ENCODE assay signal across 8 cellular contexts in the genomic region with DNA sequence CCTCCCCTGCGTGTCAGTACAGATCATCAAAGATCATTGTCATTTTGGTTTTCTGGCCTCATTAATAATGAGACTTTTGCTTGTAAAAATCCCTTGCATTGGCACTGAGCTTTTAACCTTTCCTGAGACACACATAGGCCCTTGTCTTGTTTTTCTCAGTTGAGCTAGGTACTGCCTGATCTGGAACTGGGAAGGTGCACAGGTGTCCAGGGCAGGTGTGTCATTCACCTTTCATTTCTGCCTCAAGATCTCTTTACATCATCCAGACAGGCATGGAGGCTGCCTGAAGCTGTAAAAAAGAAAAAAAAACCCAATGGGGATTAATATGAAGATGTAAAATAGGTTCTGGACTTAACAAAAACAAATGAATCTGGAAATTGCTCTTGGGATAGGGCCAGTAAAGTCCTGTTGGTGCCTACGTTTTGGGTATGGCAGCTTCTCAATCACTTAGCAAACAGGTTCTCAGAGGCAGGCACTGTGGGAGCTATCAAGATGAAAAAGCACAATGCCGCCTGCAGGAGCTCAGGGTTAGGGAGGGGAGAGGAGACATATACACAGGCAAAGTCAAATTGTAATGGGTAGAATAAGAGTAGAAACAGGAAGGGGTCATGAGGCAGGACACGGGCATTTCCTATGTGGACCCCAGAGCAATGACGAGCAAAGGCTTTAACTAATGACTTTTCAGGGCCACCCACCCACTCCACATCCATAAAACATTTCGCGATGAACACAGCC. TPM values are rescaled to one million over a fixed set of nuclear protein-coding genes. Genes with fewer than 3 reads are reported as not detected.
DNase-seq lines count a peak whose midpoint lies in the region; TF ChIP-seq lines count a peak whose summit lies in the region.

No MANE protein-coding gene starts in this region.

- H3K27ac Mint-ChIP-seq in progenitor cell of endocrine pancreas: no peak overlapping the region

- peaks cover 8% of the 10 kb centered on the region for H3K4me1 Mint-ChIP-seq in progenitor cell of endocrine pancreas (ENCODE audit: low read depth)

- H4K20me1 ChIP-seq in DOHH2 (ENCODE audit: control insufficient read depth, insufficient read depth, low read depth, low read length) (no peaks in the 10 kb centered on the region), OCI-LY1 (ENCODE audit: insufficient read depth, low read length) (no peaks in the 10 kb centered on the region)

- H3K9ac ChIP-seq in OCI-LY1 (ENCODE audit: low read length): peak overlapping the region; percentile 57; the same call in 1 of the 2 replicates

- TF ChIP-seq CTCF in DOHH2 (IDR thresholded peaks at IDR 0.05; ENCODE audit: low read depth, low read length, poor library complexity, severe bottlenecking) (no peak), OCI-LY1 (IDR thresholded peaks at IDR 0.05; ENCODE audit: low read length) (no peak), progenitor cell of endocrine pancreas (IDR thresholded peaks at IDR 0.05; ENCODE audit: unreplicated experiment) (no peak)

- H3K36me3 Mint-ChIP-seq in progenitor cell of endocrine pancreas (ENCODE audit: insufficient read depth): no peaks in the 10 kb centered on the region

- H3K36me3 ChIP-seq in DOHH2 (ENCODE audit: control insufficient read depth, low read length) (no peaks in the 10 kb centered on the region), OCI-LY1 (ENCODE audit: insufficient read depth, low read length) (no peaks in the 10 kb centered on the region)

- H3K27ac ChIP-seq in DOHH2 (ENCODE audit: low read depth, low read length) (no peak overlapping the region), OCI-LY1 (ENCODE audit: low read depth, low read length, poor library complexity, severe bottlenecking) (no peak overlapping the region), epithelial cell of prostate (peak overlapping the region; percentile 16)

- H3K27me3 ChIP-seq in DOHH2 (ENCODE audit: control insufficient read depth, low read length) (no peaks in the 10 kb centered on the region), OCI-LY1 (ENCODE audit: insufficient read depth, low read length) (peaks cover 16% of the 10 kb centered on the region; the same call in 1 of the 2 replicates)

- peaks cover 33% of the 10 kb centered on the region for H3K4me1 ChIP-seq in DOHH2 (ENCODE audit: control insufficient read depth, low read length)
- peaks cover 22% of the 10 kb centered on the region for H3K4me1 ChIP-seq in OCI-LY1 (ENCODE audit: insufficient read depth, low read length, severe bottlenecking)

- H2AFZ ChIP-seq in OCI-LY1 (ENCODE audit: low read length): no peak overlapping the region

- H3K27me3 Mint-ChIP-seq in progenitor cell of endocrine pancreas: peaks cover 79% of the 10 kb centered on the region

- peak overlapping the region; percentile 97 for H3K4me2 ChIP-seq in DOHH2 (ENCODE audit: low read length)
- peak overlapping the region; percentile 83 for H3K4me2 ChIP-seq in OCI-LY1 (ENCODE audit: low read length)

- no peaks in the 10 kb centered on the region for H3K9me3 ChIP-seq in DOHH2 (ENCODE audit: control insufficient read depth, insufficient read depth, low read length)
- H3K9me3 ChIP-seq in OCI-LY1 (ENCODE audit: low read length): no peaks in the 10 kb centered on the region

- H3K4me3 ChIP-seq in DOHH2 (ENCODE audit: low read length): peak overlapping the region; percentile 82
- peak overlapping the region; percentile 66 for H3K4me3 ChIP-seq in OCI-LY1 (ENCODE audit: low read depth, low read length, poor library complexity, severe bottlenecking)

- H3F3A ChIP-seq in DOHH2 (ENCODE audit: control insufficient read depth, insufficient read depth) (peaks cover 6% of the 10 kb centered on the region), OCI-LY1 (ENCODE audit: insufficient read depth, low read length) (no peaks in the 10 kb centered on the region)

- 0 out of 2 replicates have a peak, but pooled peaks cover 4% of the 10 kb centered on the region for H3K79me2 ChIP-seq in DOHH2 (ENCODE audit: control insufficient read depth, low read length)
- no peaks in the 10 kb centered on the region for H3K79me2 ChIP-seq in OCI-LY1 (ENCODE audit: insufficient read depth, low read length)

- H3K9me2 ChIP-seq in DOHH2 (replicated peaks; ENCODE audit: control insufficient read depth, low read length) (no peaks in the 10 kb centered on the region), OCI-LY1 (ENCODE audit: low read depth, low read length) (no peaks in the 10 kb centered on the region)

- DNase-seq in epithelial cell of prostate (ENCODE audit: low read depth, low spot score) (no peak), progenitor cell of endocrine pancreas (ENCODE audit: low spot score, unreplicated experiment) (no peak), NCI-H2081 (lab: John Stamatoyannopoulos, UW) (no peak), NCI-H187 (lab: John Stamatoyannopoulos, UW) (no peak), D341Med (ENCODE audit: low spot score) (no peak), iPS-NIHi11 (ENCODE audit: low spot score) (no peak)

- no peaks in the 10 kb centered on the region for H3K9me3 Mint-ChIP-seq in progenitor cell of endocrine pancreas (ENCODE audit: low read depth)

- H3K4me3 Mint-ChIP-seq in progenitor cell of endocrine pancreas (ENCODE audit: low read depth): peak overlapping the region; percentile 83

RNA-seq across cellular contexts. Expression of a gene that starts 1.0 kb away (rescaled TPM):
- 1.1 and 1.5 TPM in 2 replicates for total RNA-seq in progenitor cell of endocrine pancreas

RNA-seq across cellular contexts. Expression of a gene that starts 58.8 kb away (rescaled TPM):
- total RNA-seq in progenitor cell of endocrine pancreas: 0.11 TPM in 1 of 2 replicates, not detected in the other
